ENCODE assay signal across 8 cellular contexts in genomic region chr7:116525913-116526857, GRCh38. TPM values are rescaled to one million over a fixed set of nuclear protein-coding genes. Genes with fewer than 3 reads are reported as not detected.
A peak's percentile ranks its signal among the peaks of the same experiment; 100 is the strongest.
DNase-seq lines count a peak whose midpoint lies in the region; ATAC-seq, FAIRE-seq and TF ChIP-seq lines count a peak whose summit lies in the region.

No MANE protein-coding gene starts in this region.

- TF ChIP-seq EP300 in A549 (IDR thresholded peaks at IDR 0.05), result no peak

- TF ChIP-seq CTCF in A549 (IDR thresholded peaks at IDR 0.05), result peak; percentile 86

- peak; percentile 30; the same call in 1 of the 2 replicates for TF ChIP-seq POLR2A in A549 (IDR thresholded peaks at IDR 0.05; ENCODE audit: low read length)

- peak overlapping the region; percentile 98 for H3K4me2 ChIP-seq in A549

- no peak for FAIRE-seq in A549 (lab: Jason Lieb, UNC)

- no peaks in the 10 kb centered on the region for H3K36me3 ChIP-seq in effector memory CD4-positive, alpha-beta T cell (ENCODE audit: control insufficient read depth, insufficient read depth, low read length)

- no peaks in the 10 kb centered on the region for H3K9me3 ChIP-seq in A549
- H3K9me3 ChIP-seq in effector memory CD4-positive, alpha-beta T cell (ENCODE audit: control insufficient read depth, low read length), result no peaks in the 10 kb centered on the region

- ATAC-seq in A549, result peak; percentile 72 to 82
- ATAC-seq in GM18498 (IDR thresholded peaks at IDR 0.05; ENCODE audit: unreplicated experiment), result peak; percentile 90
- peak; percentile 92 for ATAC-seq in HG02884 (IDR thresholded peaks at IDR 0.05; ENCODE audit: unreplicated experiment)

- TF ChIP-seq RAD21 in A549 (conservative IDR thresholded peaks at IDR 0.05 in 1 of 2, IDR thresholded peaks at IDR 0.05 in 1 of 2), result peak; percentile 67 to 94

- H3K4me3 ChIP-seq in A549, result peak overlapping the region; percentile 78
- peak overlapping the region; percentile 65 for H3K4me3 ChIP-seq in effector memory CD4-positive, alpha-beta T cell (ENCODE audit: insufficient read depth, low read depth, low read length, poor library complexity, severe bottlenecking)

- CTCF ChIA-PET in A549 (lab: Yijun Ruan, JAX), result interaction anchor here (0.6 to 4.3 kb wide), 80 partner anchors 10 to 360 kb away, joined by 3 to 108 read pairs (median 5); partner anchors contain the start of genes CAV2 and TES

- H3K4me1 ChIP-seq in A549, result peaks cover 68% of the 10 kb centered on the region
- H3K4me1 ChIP-seq in effector memory CD4-positive, alpha-beta T cell (ENCODE audit: control insufficient read depth, insufficient read depth, low read length, poor library complexity, severe bottlenecking), result peaks cover 18% of the 10 kb centered on the region

- H3K27ac ChIP-seq in A549, result peak overlapping the region; percentile 99
- H3K27ac ChIP-seq in effector memory CD4-positive, alpha-beta T cell (ENCODE audit: insufficient read depth, low read length, poor library complexity, severe bottlenecking), result no peak overlapping the region

- POLR2A ChIA-PET in A549 (lab: Yijun Ruan, JAX), result interaction anchor here (0.6 to 3.3 kb wide), 28 partner anchors 10 to 316 kb away, joined by 3 to 50 read pairs (median 4); partner anchors contain the start of genes CAV2 and TES

- H3K27me3 ChIP-seq in effector memory CD4-positive, alpha-beta T cell (replicated peaks; ENCODE audit: control insufficient read depth, insufficient read depth, low read length, poor library complexity, severe bottlenecking), result peaks cover 26% of the 10 kb centered on the region

- under 1% methylated on average over 66 of the region's 82 CpGs for WGBS in A549 (ENCODE audit: missing lambda C conversion rate)

- DNase-seq in A549 (ENCODE audit: low read depth in 1 of 2, low spot score in 1 of 2), result peak; percentile 83 to 90
- peak; percentile 3 for DNase-seq in NCI-H2227 treated with DMSO at 0.1 percent for 48 hours (lab: John Stamatoyannopoulos, UW)
- DNase-seq in activated CD4-positive, alpha-beta T cell treated with anti-CD3 and anti-CD28 coated beads, Interleukin-2, amount 50 U/mL, for 48 hours, result peak; percentile 66 to 68
- DNase-seq in effector memory CD4-positive, alpha-beta T cell, result peak; percentile 26 to 38 (median 32)
- DNase-seq in lung microvascular endothelial cell (ENCODE audit: low read depth in 2 of 2), result peak; percentile 85 to 93
- peak; percentile 45 to 53 for DNase-seq in stimulated activated CD8-positive, alpha-beta memory T cell treated with anti-CD3 and anti-CD28 coated beads, Interleukin-15, amount 100 ng/mL, for 48 hours (ENCODE audit: low read depth in 2 of 2)

TF ChIP-seq in A549, 52 proteins besides CTCF, POLR2A, EP300 and RAD21:
- TF ChIP-seq KDM5A (IDR thresholded peaks at IDR 0.05) (peak; percentile 47; the same call in 1 of the 2 replicates), SMC3 (IDR thresholded peaks at IDR 0.05) (peak; percentile 97), FOSL2 (IDR thresholded peaks at IDR 0.05) (no peak), FOSL2 (CRISPR knock-in tag; IDR thresholded peaks at IDR 0.05) (peak; percentile 61), PBX3 (IDR thresholded peaks at IDR 0.05) (peak; percentile 21; the same call in 1 of the 2 replicates), CBX8 (IDR thresholded peaks at IDR 0.05) (no peak), JUN (IDR thresholded peaks at IDR 0.05) (peak; percentile 14 to 87; a peak in 4 of 5 replicates), BHLHE40 (IDR thresholded peaks at IDR 0.05; ENCODE audit: low read depth, low read length) (no peak), BCL3 (IDR thresholded peaks at IDR 0.05) (no peak), ZSCAN20 (CRISPR knock-in tag; IDR thresholded peaks at IDR 0.05) (no peak), MAX (IDR thresholded peaks at IDR 0.05) (peak; percentile 56), PHF8 (IDR thresholded peaks at IDR 0.05; ENCODE audit: borderline replicate concordance, low read depth) (0 out of 2 replicates have a peak, but pooled peaks have one; percentile 1), MYC (IDR thresholded peaks at IDR 0.05; ENCODE audit: borderline replicate concordance, low read length) (peak; percentile 71; the same call in 1 of the 2 replicates)

RNA-seq across cellular contexts. Expression of gene CAV1, which starts 1.3 kb away (rescaled TPM):
- polyA plus RNA-seq in A549 (2011; rRNA removed) (365 and 529 TPM in 2 replicates), A549 (2017; fragmentation: RNase III; extraction: RNeasy Plus Mini Kit Qiagen cat#74134 plus additional on column Dnase treatment) (493 to 547 TPM (median 530 TPM) in 3 replicates)
- 589 and 611 TPM in 2 replicates for polyA plus RNA-seq in A549 (2012; cell fraction: cytosol; rRNA removed)
- 290 and 502 TPM in 2 replicates for polyA plus RNA-seq in A549 (2012; cell fraction: nucleus; rRNA removed)
- polyA minus RNA-seq in A549 (2011; rRNA and poly(A)+ RNA removed), result 537 and 542 TPM in 2 replicates
- 585 and 1,079 TPM in 2 replicates for total RNA-seq in lung microvascular endothelial cell

RNA-seq across cellular contexts. Expression of gene CAV2, which starts 26.6 kb away (rescaled TPM):
- polyA plus RNA-seq in A549 (2011; rRNA removed) (257 and 296 TPM in 2 replicates), A549 (2017; fragmentation: RNase III; extraction: RNeasy Plus Mini Kit Qiagen cat#74134 plus additional on column Dnase treatment) (142 to 159 TPM (median 156 TPM) in 3 replicates)
- polyA plus RNA-seq in A549 (2012; cell fraction: cytosol; rRNA removed), result 161 and 178 TPM in 2 replicates
- 64.3 and 90.5 TPM in 2 replicates for polyA plus RNA-seq in A549 (2012; cell fraction: nucleus; rRNA removed)
- polyA minus RNA-seq in A549 (2011; rRNA and poly(A)+ RNA removed), result 179 and 187 TPM in 2 replicates
- total RNA-seq in lung microvascular endothelial cell, result 141 and 150 TPM in 2 replicates

Comparison
In these comparisons a context has a peak if more than half of its experiments do, and no peak if none do; other contexts are left out.
1. DNase-seq: peak in every context shown above with its lines; median percentile 89 in lung microvascular endothelial cell; 86 in A549; 67 in activated CD4-positive, alpha-beta T cell treated with anti-CD3 and anti-CD28 coated beads, Interleukin-2, amount 50 U/mL, for 48 hours; 49 in stimulated activated CD8-positive, alpha-beta memory T cell treated with anti-CD3 and anti-CD28 coated beads, Interleukin-15, amount 100 ng/mL, for 48 hours; 32 in effector memory CD4-positive, alpha-beta T cell; 3 in NCI-H2227 treated with DMSO at 0.1 percent for 48 hours.